9 cellular contexts compared by ENCODE assay signal in genomic region chr4:7124643-7125442, GRCh38. TPM values are rescaled to one million over a fixed set of nuclear protein-coding genes. Genes with fewer than 3 reads are reported as not detected.
A peak's percentile ranks its signal among the peaks of the same experiment; 100 is the strongest.
DNase-seq lines count a peak whose midpoint lies in the region; ATAC-seq lines count a peak whose summit lies in the region.
"Had no signal": no experiment of that assay in that cellular context is flagged by ENCODE, and none has a peak within 500 bp of the region (broad histone marks: within the 10 kb centered on the region; RNA-seq: fewer than 3 reads in every experiment).

No MANE protein-coding gene starts in this region.

- H3K4me3 ChIP-seq in skeletal muscle tissue (ENCODE audit: low read length in 3 of 3) = peak overlapping the region in 2 of 3 donors; percentile 26 to 60

- peaks cover 9 to 21% (median 10%) of the 10 kb centered on the region in 3 donors for H3K4me1 ChIP-seq in skeletal muscle tissue (ENCODE audit: control insufficient read depth in 3 of 3, insufficient read depth in 3 of 3, low read length in 3 of 3)

- no peaks in the 10 kb centered on the region for H3K9me3 ChIP-seq in skeletal muscle tissue (ENCODE audit: control insufficient read depth in 3 of 3, low read length in 3 of 3)

- H3K27ac ChIP-seq in skeletal muscle tissue (ENCODE audit: low read depth, low read length) = peak overlapping the region; percentile 56

- no peaks in the 10 kb centered on the region for H3K27me3 ChIP-seq in skeletal muscle tissue (ENCODE audit: control insufficient read depth in 3 of 3, insufficient read depth in 3 of 3, low read length in 3 of 3)

- H3K36me3 ChIP-seq in skeletal muscle tissue (ENCODE audit: control insufficient read depth in 3 of 3, insufficient read depth in 3 of 3, low read length in 3 of 3) = no peaks in the 10 kb centered on the region

- DNase-seq in HCEC 1CT (peak; percentile 65), RPMI7951 (ENCODE audit: low read depth) (peak; percentile 43), glomerular visceral epithelial cell (ENCODE audit: extremely low spot score) (peak; percentile 90), NCI-H524 treated with DMSO at 0.1 percent for 48 hours (lab: John Stamatoyannopoulos, UW) (no peak)
- DNase-seq: NCI-H774 had no signal

- H3K9ac ChIP-seq in skeletal muscle tissue (ENCODE audit: low read depth in 1 of 3, low read length in 3 of 3) = peak overlapping the region in 2 of 3 donors; percentile 57 to 66

- no peak for ATAC-seq in GM18502 (IDR thresholded peaks at IDR 0.05; ENCODE audit: poor library complexity, unreplicated experiment)
- ATAC-seq in GM19463 (IDR thresholded peaks at IDR 0.05; ENCODE audit: unreplicated experiment) = no peak
- no peak for ATAC-seq in HG02884 (IDR thresholded peaks at IDR 0.05; ENCODE audit: unreplicated experiment)

RNA-seq across cellular contexts. Expression of gene GRPEL1, which starts 57.0 kb away (rescaled TPM):
- total RNA-seq in RPMI7951 (2014; rRNA removed; shearing (Covaris generic)) = 31.5 and 32.1 TPM in 2 replicates
- total RNA-seq in skeletal muscle tissue = 19.3 TPM
